ENCODE assay signal across 8 cellular contexts in genomic region chr15:67820992-67821783, GRCh38.
DNase-seq lines count a peak whose midpoint lies in the region; ATAC-seq and TF ChIP-seq lines count a peak whose summit lies in the region.

No MANE protein-coding gene starts in this region.

- H3K4me1 Mint-ChIP-seq in nephron = peaks cover 29% of the 10 kb centered on the region

- no peak for ATAC-seq in HG02938 (IDR thresholded peaks at IDR 0.05; ENCODE audit: unreplicated experiment)
- ATAC-seq in HG03139 (IDR thresholded peaks at IDR 0.05; ENCODE audit: unreplicated experiment) = no peak

- no peak for TF ChIP-seq CTCF in nephron (IDR thresholded peaks at IDR 0.05; ENCODE audit: unreplicated experiment in 3 of 3)

- H3K27me3 Mint-ChIP-seq in nephron (ENCODE audit: low read depth) = peaks cover 96% of the 10 kb centered on the region

- H3K4me3 Mint-ChIP-seq in nephron = peak overlapping the region; percentile 66 to 71 (median 70)

- no peak overlapping the region for H3K27ac Mint-ChIP-seq in nephron

- DNase-seq in EL = peak; percentile 47
- peak; percentile 52 for DNase-seq in RPMI8226
- peak; percentile 96 for DNase-seq in epidermal melanocyte (ENCODE audit: insufficient read length, low spot score)
- DNase-seq in central memory CD4-positive, alpha-beta T cell = no peak
- DNase-seq in DMS79 (lab: John Stamatoyannopoulos, UW) = no peak

- H3K36me3 Mint-ChIP-seq in nephron (ENCODE audit: low read depth) = no peaks in the 10 kb centered on the region

- peaks cover 18% of the 10 kb centered on the region for H3K9me3 Mint-ChIP-seq in nephron

Comparison
In these comparisons a context has a peak if more than half of its experiments do, and no peak if none do; other contexts are left out.
1. DNase-seq: peak in EL (single experiment), RPMI8226 (single experiment) and epidermal melanocyte (single experiment); none in central memory CD4-positive, alpha-beta T cell (single experiment) and DMS79 (single experiment).